In genomic region chr17:7466644-7467341, GRCh38 we compare ENCODE assay signal across 1 cellular context.
TF ChIP-seq lines count a peak whose summit lies in the region.

No MANE protein-coding gene starts in this region.

TF ChIP-seq in GM23338, 12 proteins besides CTCF, POLR2A, EP300 and RAD21 (continued from another document):
- TF ChIP-seq ETS1 (IDR thresholded peaks at IDR 0.05), result no peak
- no peak for TF ChIP-seq CREB1 (CRISPR knock-in tag; IDR thresholded peaks at IDR 0.05; ENCODE audit: low read depth)
- TF ChIP-seq ZNF331 (CRISPR knock-in tag; IDR thresholded peaks at IDR 0.05; ENCODE audit: low read depth), result no peak
- no peak for TF ChIP-seq POLR2AphosphoS5 (IDR thresholded peaks at IDR 0.05; ENCODE audit: low read depth)
- no peak for TF ChIP-seq JUNB (IDR thresholded peaks at IDR 0.05; ENCODE audit: unreplicated experiment)
- TF ChIP-seq REST (IDR thresholded peaks at IDR 0.05; ENCODE audit: unreplicated experiment), result no peak
- no peak for TF ChIP-seq EZH2 (IDR thresholded peaks at IDR 0.05; ENCODE audit: low read depth, unreplicated experiment)
- TF ChIP-seq ZNF114 (CRISPR knock-in tag; IDR thresholded peaks at IDR 0.05), result no peak
- no peak for TF ChIP-seq EZH2phosphoT487 (IDR thresholded peaks at IDR 0.05; ENCODE audit: unreplicated experiment)
TF ChIP-seq in GM23338: peak in this region for 0.
